In the genomic region with DNA sequence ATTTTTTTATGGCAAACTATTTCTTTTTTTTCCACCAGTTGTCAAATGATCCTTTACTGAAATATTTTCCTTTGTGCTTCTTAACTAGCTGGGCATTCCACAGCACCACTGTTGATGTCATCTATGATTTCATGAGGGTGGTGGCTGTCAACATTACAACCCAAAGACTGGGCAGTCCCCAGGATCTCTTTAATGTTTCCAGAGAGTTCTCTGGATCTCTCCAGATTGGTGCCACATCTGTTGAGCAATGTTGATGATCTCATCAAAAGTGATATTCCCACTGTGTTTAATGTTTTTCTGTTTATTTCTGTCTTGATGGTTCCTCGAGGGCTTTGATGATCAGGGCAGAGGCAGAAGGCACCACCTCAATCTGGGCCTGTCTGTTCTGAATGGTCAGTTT, we compare ENCODE assay signal across 8 cellular contexts. TPM values are rescaled to one million over a fixed set of nuclear protein-coding genes. Genes with fewer than 3 reads are reported as not detected.
DNase-seq lines count a peak whose midpoint lies in the region; ATAC-seq, FAIRE-seq and TF ChIP-seq lines count a peak whose summit lies in the region.
"Not testable (repeated sequence)": the region's sequence is repeated elsewhere in the genome, so short reads cannot be mapped to it uniquely, and the experiment has no call there.

No MANE protein-coding gene starts in this region.

- CTCF ChIA-PET in CD4-positive, alpha-beta T cell (lab: Charles Lee), result interaction anchor here (0.9 kb wide), 1 partner anchor 31 kb away, joined by 3 read pairs; no protein-coding TSS in a partner anchor

- H2BK15ac ChIP-seq in mesenchymal stem cell (ENCODE audit: low read depth, poor library complexity, severe bottlenecking), result not testable (repeated sequence)

- not testable (repeated sequence) for H3K4me2 ChIP-seq in GM23248 (ENCODE audit: unreplicated experiment); astrocyte (ENCODE audit: low read length); mesenchymal stem cell (ENCODE audit: low read length, poor library complexity, severe bottlenecking)

- not testable (repeated sequence) for H3K4me3 Mint-ChIP-seq in CD4-positive, alpha-beta T cell; activated T-cell treated with anti-CD3 and anti-CD28 coated beads, Interleukin-2, amount 50 U/mL, for 24 hours; astrocyte (ENCODE audit: unreplicated experiment); stimulated activated effector memory CD8-positive, alpha-beta T cell treated with anti-CD3 and anti-CD28 coated beads, Interleukin-12 subunit alpha, Interleukin-12 subunit beta, amount 100 ng/mL, for 72 hours

- not testable (repeated sequence) for H3K4me3 ChIP-seq in GM23248; astrocyte (ENCODE audit: insufficient read depth, low read depth, low read length); fibroblast of mammary gland (ENCODE audit: control insufficient read depth, low read depth, low read length); mesenchymal stem cell (ENCODE audit: insufficient read depth in 1 of 2, low read depth in 1 of 2, low read length in 2 of 2)

- not testable (repeated sequence) for ATAC-seq in CD4-positive, alpha-beta T cell (ENCODE audit: poor library complexity); stimulated activated effector memory CD8-positive, alpha-beta T cell treated with anti-CD3 and anti-CD28 coated beads, Interleukin-12 subunit alpha, Interleukin-12 subunit beta, amount 100 ng/mL, for 72 hours

- H3K36me3 Mint-ChIP-seq in CD4-positive, alpha-beta T cell (ENCODE audit: low read depth), result peaks cover 11% of the 10 kb centered on the region
- peaks cover 23% of the 10 kb centered on the region for H3K36me3 Mint-ChIP-seq in activated T-cell treated with anti-CD3 and anti-CD28 coated beads, Interleukin-2, amount 50 U/mL, for 24 hours (ENCODE audit: low read depth)
- H3K36me3 Mint-ChIP-seq in astrocyte (ENCODE audit: low read depth, unreplicated experiment); stimulated activated effector memory CD8-positive, alpha-beta T cell treated with anti-CD3 and anti-CD28 coated beads, Interleukin-12 subunit alpha, Interleukin-12 subunit beta, amount 100 ng/mL, for 72 hours: not testable (repeated sequence)

- H3K4me1 ChIP-seq in GM23248 (ENCODE audit: insufficient read depth); astrocyte (ENCODE audit: insufficient read depth, low read length); mesenchymal stem cell (ENCODE audit: control insufficient read depth, insufficient read depth, low read depth, low read length): not testable (repeated sequence)

- peaks cover 14% of the 10 kb centered on the region for H3K4me1 Mint-ChIP-seq in CD4-positive, alpha-beta T cell (ENCODE audit: low read depth)
- peaks cover 29% of the 10 kb centered on the region for H3K4me1 Mint-ChIP-seq in activated T-cell treated with anti-CD3 and anti-CD28 coated beads, Interleukin-2, amount 50 U/mL, for 24 hours (ENCODE audit: low read depth)
- not testable (repeated sequence) for H3K4me1 Mint-ChIP-seq in astrocyte (ENCODE audit: low read depth, unreplicated experiment)
- H3K4me1 Mint-ChIP-seq in stimulated activated effector memory CD8-positive, alpha-beta T cell treated with anti-CD3 and anti-CD28 coated beads, Interleukin-12 subunit alpha, Interleukin-12 subunit beta, amount 100 ng/mL, for 72 hours, result peaks cover 24% of the 10 kb centered on the region

- not testable (repeated sequence) for H3K27me3 Mint-ChIP-seq in CD4-positive, alpha-beta T cell; activated T-cell treated with anti-CD3 and anti-CD28 coated beads, Interleukin-2, amount 50 U/mL, for 24 hours; astrocyte (ENCODE audit: low read depth, unreplicated experiment)

- not testable (repeated sequence) for H2BK12ac ChIP-seq in mesenchymal stem cell (ENCODE audit: low read length in 2 of 2)

- H3K9me3 ChIP-seq in CD4-positive, alpha-beta T cell (ENCODE audit: control insufficient read depth, low read length); GM23248 (ENCODE audit: low read depth); astrocyte (ENCODE audit: insufficient read depth, low read depth, low read length); mesenchymal stem cell (ENCODE audit: control insufficient read depth, low read length): not testable (repeated sequence)

- not testable (repeated sequence) for H4K91ac ChIP-seq in mesenchymal stem cell (ENCODE audit: low read length)

- not testable (repeated sequence) for H3K9me3 Mint-ChIP-seq in CD4-positive, alpha-beta T cell; activated T-cell treated with anti-CD3 and anti-CD28 coated beads, Interleukin-2, amount 50 U/mL, for 24 hours; astrocyte (ENCODE audit: unreplicated experiment); stimulated activated effector memory CD8-positive, alpha-beta T cell treated with anti-CD3 and anti-CD28 coated beads, Interleukin-12 subunit alpha, Interleukin-12 subunit beta, amount 100 ng/mL, for 72 hours

- H2AFZ ChIP-seq in GM23248; astrocyte (ENCODE audit: low read depth, low read length); mesenchymal stem cell (ENCODE audit: low read depth, low read length): not testable (repeated sequence)

- 10 to 19% methylated on average over 1 of the region's 1 CpG for whole genome bisulfite sequencing in GM23248 (ENCODE audit: low coverage in 1 of 2, low lambda C conversion rate in 2 of 2, missing lambda C conversion rate in 2 of 2), 2 experiments
- 74% methylated on average over 1 of the region's 1 CpG for WGBS in mesenchymal stem cell

- H3K9me2 ChIP-seq in GM23248 (ENCODE audit: insufficient read depth), result not testable (repeated sequence)

- not testable (repeated sequence) for H3K4ac ChIP-seq in mesenchymal stem cell (ENCODE audit: low read depth in 1 of 2, low read length in 2 of 2)

- not testable (repeated sequence) for H4K8ac ChIP-seq in mesenchymal stem cell (ENCODE audit: low read length)

- not testable (repeated sequence) for H3K79me1 ChIP-seq in mesenchymal stem cell (replicated peaks; ENCODE audit: low read length, poor library complexity, severe bottlenecking)

- H3K27ac Mint-ChIP-seq in CD4-positive, alpha-beta T cell, result peak overlapping the region; percentile 38
- H3K27ac Mint-ChIP-seq in activated T-cell treated with anti-CD3 and anti-CD28 coated beads, Interleukin-2, amount 50 U/mL, for 24 hours, result peak overlapping the region; percentile 71
- peak overlapping the region; percentile 26 for H3K27ac Mint-ChIP-seq in astrocyte (ENCODE audit: unreplicated experiment)
- peak overlapping the region; percentile 32 for H3K27ac Mint-ChIP-seq in stimulated activated effector memory CD8-positive, alpha-beta T cell treated with anti-CD3 and anti-CD28 coated beads, Interleukin-12 subunit alpha, Interleukin-12 subunit beta, amount 100 ng/mL, for 72 hours

- in situ Hi-C loops in GM23248 (cut with MboI), result not testable (repeated sequence)

- H3F3A ChIP-seq in GM23248 (ENCODE audit: insufficient read depth), result not testable (repeated sequence)

- not testable (repeated sequence) for DNase-seq in CD4-positive, alpha-beta T cell; activated T-cell treated with anti-CD3 and anti-CD28 coated beads, Interleukin-2, amount 50 U/mL, for 24 hours; astrocyte (ENCODE audit: low read depth); stimulated activated effector memory CD8-positive, alpha-beta T cell treated with anti-CD3 and anti-CD28 coated beads, Interleukin-12 subunit alpha, Interleukin-12 subunit beta, amount 100 ng/mL, for 72 hours (ENCODE audit: low spot score in 2 of 2)
- DNase-seq in GM23248 (peak; percentile 73), dedifferentiated amniotic fluid mesenchymal stem cell (ENCODE audit: extremely low spot score) (peak; percentile 34), fibroblast of mammary gland (ENCODE audit: low read depth) (peak; percentile 48), mesenchymal stem cell (peak; percentile 23)

- not testable (repeated sequence) for H3K79me2 ChIP-seq in GM23248 (ENCODE audit: insufficient read depth); astrocyte (ENCODE audit: insufficient read depth, low read length)

- H3K18ac ChIP-seq in mesenchymal stem cell (ENCODE audit: low read depth in 1 of 2, low read length in 2 of 2), result not testable (repeated sequence)

- not testable (repeated sequence) for H3K27me3 ChIP-seq in CD4-positive, alpha-beta T cell (ENCODE audit: control insufficient read depth, insufficient read depth, low read length); GM23248 (replicated peaks; ENCODE audit: insufficient read depth); astrocyte (ENCODE audit: insufficient read depth, low read length); mesenchymal stem cell (ENCODE audit: control insufficient read depth in 1 of 2, insufficient read depth in 1 of 2, low read length in 2 of 2)

- H3K14ac ChIP-seq in mesenchymal stem cell (ENCODE audit: low read length in 2 of 2), result not testable (repeated sequence)

- intact Hi-C loops in CD4-positive, alpha-beta T cell (cut with DNase I, micrococcal nuclease), result not testable (repeated sequence)

- H2BK5ac ChIP-seq in mesenchymal stem cell (ENCODE audit: low read depth, low read length, poor library complexity, severe bottlenecking), result not testable (repeated sequence)

- POLR2A ChIA-PET in CD4-positive, alpha-beta T cell (lab: Charles Lee), result interaction anchor here (1.0 kb wide), 1 partner anchor 9 kb away, joined by 3 read pairs; a partner anchor contains a TSS

- not testable (repeated sequence) for H3K9ac ChIP-seq in GM23248; astrocyte (ENCODE audit: low read length); mesenchymal stem cell (ENCODE audit: low read length)

- TF ChIP-seq CTCF in CD4-positive, alpha-beta T cell (IDR thresholded peaks at IDR 0.05); astrocyte (IDR thresholded peaks at IDR 0.05; ENCODE audit: insufficient read depth, low read depth, low read length); fibroblast of mammary gland (conservative IDR thresholded peaks at IDR 0.05; ENCODE audit: control insufficient read depth, insufficient read depth, low read depth, low read length): not testable (repeated sequence)

- not testable (repeated sequence) for FAIRE-seq in astrocyte (lab: Jason Lieb, UNC)

- not testable (repeated sequence) for H3K36me3 ChIP-seq in GM23248 (ENCODE audit: low read depth); astrocyte (ENCODE audit: insufficient read depth, low read length); mesenchymal stem cell (ENCODE audit: control insufficient read depth in 1 of 2, insufficient read depth in 2 of 2, low read depth in 1 of 2, low read length in 2 of 2)

- not testable (repeated sequence) for H3K23ac ChIP-seq in mesenchymal stem cell (ENCODE audit: low read length in 2 of 2)

- not testable (repeated sequence) for H3K27ac ChIP-seq in CD4-positive, alpha-beta T cell (ENCODE audit: low read depth, low read length); astrocyte (ENCODE audit: low read depth, low read length); mesenchymal stem cell (ENCODE audit: low read length, poor library complexity, severe bottlenecking)
- 0 out of 2 replicates have a peak overlapping the region, but pooled peaks have one; percentile 24 for H3K27ac ChIP-seq in GM23248

- H2BK120ac ChIP-seq in mesenchymal stem cell (ENCODE audit: low read depth, low read length), result not testable (repeated sequence)

- not testable (repeated sequence) for H4K20me1 ChIP-seq in GM23248 (ENCODE audit: insufficient read depth); astrocyte (ENCODE audit: insufficient read depth, low read length)

- H2AK5ac ChIP-seq in mesenchymal stem cell (ENCODE audit: low read length, severe bottlenecking), result not testable (repeated sequence)

RNA-seq across cellular contexts. Expression of a gene that starts 9.1 kb away (rescaled TPM):
- total RNA-seq in CD4-positive, alpha-beta T cell, result 10 to 100 TPM; 58.0 to 58.5 TPM
- total RNA-seq in GM23248 (2014; rRNA removed; shearing (Covaris generic)), result 37.4 and 41.0 TPM in 2 replicates
- 17.0 and 20.1 TPM in 2 replicates for polyA plus RNA-seq in GM23248 (2016; fragmentation: Nextera tagmentation; extraction: Ambion mirVana)
- 50.6 and 56.7 TPM in 2 replicates for total RNA-seq in astrocyte
- polyA plus RNA-seq in mesenchymal stem cell (2013, experiment 1 of 2), result 15.0 TPM
- 14.1 TPM for polyA plus RNA-seq in mesenchymal stem cell (2013, experiment 2 of 2)
